9 cellular contexts compared by ENCODE assay signal in the genomic region with DNA sequence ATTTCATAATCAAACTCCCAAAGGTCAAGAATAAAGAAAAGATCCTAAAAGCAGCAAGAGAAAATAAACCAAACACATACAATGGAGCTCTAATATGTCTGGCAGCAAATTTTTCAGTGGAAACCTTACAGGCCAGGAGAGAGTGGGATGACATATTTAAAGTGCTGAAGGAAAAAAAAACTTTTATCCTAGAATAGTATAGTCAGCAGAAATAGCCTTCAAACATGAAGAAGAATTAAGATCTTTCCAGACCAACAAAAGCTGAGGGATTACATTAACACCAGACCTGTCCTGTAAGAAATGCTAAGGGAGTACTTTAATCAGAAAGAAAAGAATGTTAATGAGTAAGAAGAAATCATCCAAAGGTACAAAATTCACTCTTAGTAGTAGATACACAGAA.
"Had no signal": no experiment of that assay in that cellular context is flagged by ENCODE, and none has a peak within 500 bp of the region (broad histone marks: within the 10 kb centered on the region; RNA-seq: fewer than 3 reads in every experiment).

No MANE protein-coding gene starts in this region.

- ATAC-seq: GM23338 had no signal

- H2AFZ ChIP-seq: GM23338 had no signal

- H3K27ac ChIP-seq: HL-60, KMS-11 had no signal

- H3K9ac ChIP-seq: KMS-11 had no signal

- DNase-seq: H9, HCEC 1CT, IMR-90, KBM-7 had no signal

- H3K4me2 ChIP-seq: GM23338, KMS-11 had no signal

- H3K4me3 ChIP-seq: GM23338 had no signal

- FAIRE-seq: H1, H54 had no signal
